Comparison of ENCODE assay signal across 16 cellular contexts in genomic region chr3:153749070-153749610, GRCh38.
"Had no signal": no experiment of that assay in that cellular context is flagged by ENCODE, and none has a peak within 500 bp of the region (broad histone marks: within the 10 kb centered on the region; RNA-seq: fewer than 3 reads in every experiment).

No MANE protein-coding gene starts in this region.

- H3K27ac ChIP-seq: dorsolateral prefrontal cortex, esophagus squamous epithelium, lower lobe of right lung, parathyroid adenoma, thoracic aorta, VCaP had no signal

- H3K4me3 ChIP-seq: dorsolateral prefrontal cortex, esophagus squamous epithelium, lower lobe of right lung, thoracic aorta had no signal

- H3K9me3 ChIP-seq: esophagus squamous epithelium, lower lobe of right lung, thoracic aorta had no signal

- DNase-seq: activated CD8-positive, alpha-beta memory T cell treated with anti-CD3 and anti-CD28 coated beads, Interleukin-2, amount 50 U/mL, for 4 hours; activated CD8-positive, alpha-beta T cell treated with anti-CD3 and anti-CD28 coated beads for 36 hours; activated gamma-delta T cell treated with Interleukin-2 at 50 U/mL for 16 hours; activated T-cell treated with anti-CD3 and anti-CD28 coated beads, Interleukin-2, amount 50 U/mL, for 72 hours; central memory CD4-positive, alpha-beta T cell; dorsolateral prefrontal cortex; esophagus squamous epithelium; lower lobe of right lung; midbrain; naive thymus-derived CD4-positive, alpha-beta T cell; stimulated activated CD4-positive, alpha-beta T cell treated with anti-CD3 and anti-CD28 coated beads, Interleukin-4, amount 100 ng/mL, for 4 hours; stimulated activated naive CD8-positive, alpha-beta T cell treated with anti-CD3 and anti-CD28 coated beads, Interleukin-15, amount 100 ng/mL, for 72 hours; T-helper 1 cell had no signal

- H3K27me3 ChIP-seq: dorsolateral prefrontal cortex, esophagus squamous epithelium had no signal

- H3K36me3 ChIP-seq: esophagus squamous epithelium, lower lobe of right lung, thoracic aorta had no signal

- H3K9ac ChIP-seq: parathyroid adenoma had no signal

- H3K4me1 ChIP-seq: lower lobe of right lung, parathyroid adenoma had no signal

- H2AFZ ChIP-seq: parathyroid adenoma had no signal

- H3K79me2 ChIP-seq: parathyroid adenoma had no signal

- ATAC-seq: activated CD8-positive, alpha-beta T cell treated with anti-CD3 and anti-CD28 coated beads for 36 hours; activated T-cell treated with anti-CD3 and anti-CD28 coated beads, Interleukin-2, amount 50 U/mL, for 72 hours; lower lobe of right lung; naive thymus-derived CD4-positive, alpha-beta T cell; stimulated activated naive CD8-positive, alpha-beta T cell treated with anti-CD3 and anti-CD28 coated beads, Interleukin-15, amount 100 ng/mL, for 72 hours had no signal
